In genomic region chr20:45052698-45053440, GRCh38 we compare ENCODE assay signal across 8 cellular contexts. TPM values are rescaled to one million over a fixed set of nuclear protein-coding genes. Genes with fewer than 3 reads are reported as not detected.
DNase-seq lines count a peak whose midpoint lies in the region; ATAC-seq and TF ChIP-seq lines count a peak whose summit lies in the region.

No MANE protein-coding gene starts in this region.

- no peaks in the 10 kb centered on the region for H3K9me3 Mint-ChIP-seq in activated naive CD8-positive, alpha-beta T cell treated with anti-CD3 and anti-CD28 coated beads, Interleukin-2, amount 10 ng/mL, durations not matched to agents 7 days and 5 days

- peaks cover 21% of the 10 kb centered on the region for H3K36me3 Mint-ChIP-seq in activated naive CD8-positive, alpha-beta T cell treated with anti-CD3 and anti-CD28 coated beads, Interleukin-2, amount 10 ng/mL, durations not matched to agents 7 days and 5 days

- TF ChIP-seq CTCF in mucosa of descending colon (IDR thresholded peaks at IDR 0.05): no peak

- H3K4me1 ChIP-seq in mucosa of descending colon (ENCODE audit: low read depth): no peaks in the 10 kb centered on the region

- intact Hi-C loops in mucosa of descending colon (cut with DNase I, micrococcal nuclease): no loop called here

- peaks cover 61% of the 10 kb centered on the region for H3K4me1 Mint-ChIP-seq in activated naive CD8-positive, alpha-beta T cell treated with anti-CD3 and anti-CD28 coated beads, Interleukin-2, amount 10 ng/mL, durations not matched to agents 7 days and 5 days

- H3K4me3 ChIP-seq in mucosa of descending colon: no peak overlapping the region

- peak; percentile 47 for ATAC-seq in HG03571 (IDR thresholded peaks at IDR 0.05; ENCODE audit: unreplicated experiment)
- peak; percentile 80 for ATAC-seq in activated naive CD8-positive, alpha-beta T cell treated with anti-CD3 and anti-CD28 coated beads, Interleukin-2, amount 10 ng/mL, durations not matched to agents 7 days and 5 days (ENCODE audit: low read depth)
- peak; percentile 34 for ATAC-seq in mucosa of descending colon

- H3K9me3 ChIP-seq in mucosa of descending colon: no peaks in the 10 kb centered on the region

- peak overlapping the region; percentile 39 for H3K4me3 Mint-ChIP-seq in activated naive CD8-positive, alpha-beta T cell treated with anti-CD3 and anti-CD28 coated beads, Interleukin-2, amount 10 ng/mL, durations not matched to agents 7 days and 5 days

- no peaks in the 10 kb centered on the region for H3K27me3 Mint-ChIP-seq in activated naive CD8-positive, alpha-beta T cell treated with anti-CD3 and anti-CD28 coated beads, Interleukin-2, amount 10 ng/mL, durations not matched to agents 7 days and 5 days

- DNase-seq in NCI-H2107 treated with DMSO at 0.1 percent for 48 hours (lab: John Stamatoyannopoulos, UW; ENCODE audit: unreplicated experiment) (peak; percentile 72), NCI-H2107 (lab: John Stamatoyannopoulos, UW) (no peak), mucosa of descending colon (peak in 1 of 3 donors; percentile 5), NCI-H69 (lab: John Stamatoyannopoulos, UW) (no peak), HK-2 (ENCODE audit: unreplicated experiment) (no peak), DMS153 (lab: John Stamatoyannopoulos, UW) (no peak)
- DNase-seq in activated naive CD8-positive, alpha-beta T cell treated with anti-CD3 and anti-CD28 coated beads, Interleukin-2, amount 10 ng/mL, durations not matched to agents 7 days and 5 days: no peak

- POLR2A ChIA-PET in activated naive CD8-positive, alpha-beta T cell treated with anti-CD3 and anti-CD28 coated beads, Interleukin-2, amount 10 ng/mL, durations not matched to agents 7 days and 5 days (lab: Charles Lee): no interaction called here

- no peaks in the 10 kb centered on the region for H3K36me3 ChIP-seq in mucosa of descending colon (ENCODE audit: low read depth)

- peak overlapping the region; percentile 68 for H3K27ac Mint-ChIP-seq in activated naive CD8-positive, alpha-beta T cell treated with anti-CD3 and anti-CD28 coated beads, Interleukin-2, amount 10 ng/mL, durations not matched to agents 7 days and 5 days

RNA-seq across cellular contexts. Expression of gene KCNS1, which starts 48.1 kb away (rescaled TPM):
- under 1 TPM; 0.08 to 0.11 TPM for total RNA-seq in activated naive CD8-positive, alpha-beta T cell treated with anti-CD3 and anti-CD28 coated beads, Interleukin-2, amount 10 ng/mL, durations not matched to agents 7 days and 5 days
- total RNA-seq in mucosa of descending colon: under 1 TPM in 2 of 3 donors, not detected in 1; 0.09 to 0.17 TPM
